In the genomic region with DNA sequence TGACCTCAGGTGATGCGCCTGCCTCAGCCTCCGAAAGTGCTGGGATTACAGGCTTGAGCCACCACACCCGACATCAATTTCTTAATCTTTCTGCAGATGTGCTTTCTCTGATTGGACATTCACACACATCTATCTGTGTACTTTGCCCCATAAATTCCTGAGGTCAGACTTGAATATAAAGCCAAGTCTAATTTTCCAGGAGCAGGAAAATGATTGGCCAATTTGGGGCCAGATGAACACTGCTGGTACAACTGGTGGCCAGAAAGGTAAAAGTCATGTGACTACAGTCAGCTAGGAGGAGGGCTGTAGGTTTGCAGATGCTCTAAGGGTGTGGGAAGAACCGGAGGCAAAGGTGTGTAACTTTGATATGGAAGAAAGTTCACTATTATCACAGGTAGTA, we compare ENCODE assay signal across 1 cellular context.
TF ChIP-seq lines count a peak whose summit lies in the region.

No MANE protein-coding gene starts in this region.

TF ChIP-seq in K562, 482 proteins besides CTCF, POLR2A, EP300 and RAD21:
- TF ChIP-seq, protein P1, sequence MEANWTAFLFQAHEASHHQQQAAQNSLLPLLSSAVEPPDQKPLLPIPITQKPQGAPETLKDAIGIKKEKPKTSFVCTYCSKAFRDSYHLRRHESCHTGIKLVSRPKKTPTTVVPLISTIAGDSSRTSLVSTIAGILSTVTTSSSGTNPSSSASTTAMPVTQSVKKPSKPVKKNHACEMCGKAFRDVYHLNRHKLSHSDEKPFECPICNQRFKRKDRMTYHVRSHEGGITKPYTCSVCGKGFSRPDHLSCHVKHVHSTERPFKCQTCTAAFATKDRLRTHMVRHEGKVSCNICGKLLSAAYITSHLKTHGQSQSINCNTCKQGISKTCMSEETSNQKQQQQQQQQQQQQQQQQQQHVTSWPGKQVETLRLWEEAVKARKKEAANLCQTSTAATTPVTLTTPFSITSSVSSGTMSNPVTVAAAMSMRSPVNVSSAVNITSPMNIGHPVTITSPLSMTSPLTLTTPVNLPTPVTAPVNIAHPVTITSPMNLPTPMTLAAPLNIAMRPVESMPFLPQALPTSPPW (CRISPR knock-in tag; IDR thresholded peaks at IDR 0.05), result no peak
- TF ChIP-seq NCOA2 (IDR thresholded peaks at IDR 0.05; ENCODE audit: partially characterized antibody in 2 of 2) (no peak), YBX1 (IDR thresholded peaks at IDR 0.05) (no peak), FOXK1 (CRISPR knock-in tag; IDR thresholded peaks at IDR 0.05; ENCODE audit: borderline replicate concordance) (no peak), TOE1 (IDR thresholded peaks at IDR 0.05; ENCODE audit: borderline replicate concordance) (peak; percentile 42; the same call in 1 of the 2 replicates), TOE1 (CRISPR knock-in tag; IDR thresholded peaks at IDR 0.05; ENCODE audit: borderline replicate concordance, low read depth) (no peak), ZFX (CRISPR knock-in tag; IDR thresholded peaks at IDR 0.05) (no peak), ZSCAN32 (CRISPR knock-in tag; IDR thresholded peaks at IDR 0.05) (no peak), CBX8 (IDR thresholded peaks at IDR 0.05; ENCODE audit: borderline replicate concordance, extremely low read depth, low read depth, low read length, poor library complexity, severe bottlenecking) (no peak)
- TF ChIP-seq, protein P2, sequence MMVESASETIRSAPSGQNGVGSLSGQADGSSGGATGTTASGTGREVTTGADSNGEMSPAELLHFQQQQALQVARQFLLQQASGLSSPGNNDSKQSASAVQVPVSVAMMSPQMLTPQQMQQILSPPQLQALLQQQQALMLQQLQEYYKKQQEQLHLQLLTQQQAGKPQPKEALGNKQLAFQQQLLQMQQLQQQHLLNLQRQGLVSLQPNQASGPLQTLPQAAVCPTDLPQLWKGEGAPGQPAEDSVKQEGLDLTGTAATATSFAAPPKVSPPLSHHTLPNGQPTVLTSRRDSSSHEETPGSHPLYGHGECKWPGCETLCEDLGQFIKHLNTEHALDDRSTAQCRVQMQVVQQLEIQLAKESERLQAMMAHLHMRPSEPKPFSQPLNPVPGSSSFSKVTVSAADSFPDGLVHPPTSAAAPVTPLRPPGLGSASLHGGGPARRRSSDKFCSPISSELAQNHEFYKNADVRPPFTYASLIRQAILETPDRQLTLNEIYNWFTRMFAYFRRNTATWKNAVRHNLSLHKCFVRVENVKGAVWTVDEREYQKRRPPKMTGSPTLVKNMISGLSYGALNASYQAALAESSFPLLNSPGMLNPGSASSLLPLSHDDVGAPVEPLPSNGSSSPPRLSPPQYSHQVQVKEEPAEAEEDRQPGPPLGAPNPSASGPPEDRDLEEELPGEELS (CRISPR knock-in tag; IDR thresholded peaks at IDR 0.05; ENCODE audit: borderline replicate concordance), result no peak
- TF ChIP-seq, protein P3, sequence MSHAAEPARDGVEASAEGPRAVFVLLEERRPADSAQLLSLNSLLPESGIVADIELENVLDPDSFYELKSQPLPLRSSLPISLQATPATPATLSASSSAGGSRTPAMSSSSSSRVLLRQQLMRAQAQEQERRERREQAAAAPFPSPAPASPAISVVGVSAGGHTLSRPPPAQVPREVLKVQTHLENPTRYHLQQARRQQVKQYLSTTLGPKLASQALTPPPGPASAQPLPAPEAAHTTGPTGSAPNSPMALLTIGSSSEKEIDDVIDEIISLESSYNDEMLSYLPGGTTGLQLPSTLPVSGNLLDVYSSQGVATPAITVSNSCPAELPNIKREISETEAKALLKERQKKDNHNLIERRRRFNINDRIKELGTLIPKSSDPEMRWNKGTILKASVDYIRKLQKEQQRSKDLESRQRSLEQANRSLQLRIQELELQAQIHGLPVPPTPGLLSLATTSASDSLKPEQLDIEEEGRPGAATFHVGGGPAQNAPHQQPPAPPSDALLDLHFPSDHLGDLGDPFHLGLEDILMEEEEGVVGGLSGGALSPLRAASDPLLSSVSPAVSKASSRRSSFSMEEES (CRISPR knock-in tag; IDR thresholded peaks at IDR 0.05), result peak; percentile 61; the same call in 1 of the 2 replicates
- TF ChIP-seq, protein P4, sequence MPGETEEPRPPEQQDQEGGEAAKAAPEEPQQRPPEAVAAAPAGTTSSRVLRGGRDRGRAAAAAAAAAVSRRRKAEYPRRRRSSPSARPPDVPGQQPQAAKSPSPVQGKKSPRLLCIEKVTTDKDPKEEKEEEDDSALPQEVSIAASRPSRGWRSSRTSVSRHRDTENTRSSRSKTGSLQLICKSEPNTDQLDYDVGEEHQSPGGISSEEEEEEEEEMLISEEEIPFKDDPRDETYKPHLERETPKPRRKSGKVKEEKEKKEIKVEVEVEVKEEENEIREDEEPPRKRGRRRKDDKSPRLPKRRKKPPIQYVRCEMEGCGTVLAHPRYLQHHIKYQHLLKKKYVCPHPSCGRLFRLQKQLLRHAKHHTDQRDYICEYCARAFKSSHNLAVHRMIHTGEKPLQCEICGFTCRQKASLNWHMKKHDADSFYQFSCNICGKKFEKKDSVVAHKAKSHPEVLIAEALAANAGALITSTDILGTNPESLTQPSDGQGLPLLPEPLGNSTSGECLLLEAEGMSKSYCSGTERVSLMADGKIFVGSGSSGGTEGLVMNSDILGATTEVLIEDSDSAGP (CRISPR knock-in tag; IDR thresholded peaks at IDR 0.05), result no peak
